ENCODE assay signal across 8 cellular contexts in the genomic region with DNA sequence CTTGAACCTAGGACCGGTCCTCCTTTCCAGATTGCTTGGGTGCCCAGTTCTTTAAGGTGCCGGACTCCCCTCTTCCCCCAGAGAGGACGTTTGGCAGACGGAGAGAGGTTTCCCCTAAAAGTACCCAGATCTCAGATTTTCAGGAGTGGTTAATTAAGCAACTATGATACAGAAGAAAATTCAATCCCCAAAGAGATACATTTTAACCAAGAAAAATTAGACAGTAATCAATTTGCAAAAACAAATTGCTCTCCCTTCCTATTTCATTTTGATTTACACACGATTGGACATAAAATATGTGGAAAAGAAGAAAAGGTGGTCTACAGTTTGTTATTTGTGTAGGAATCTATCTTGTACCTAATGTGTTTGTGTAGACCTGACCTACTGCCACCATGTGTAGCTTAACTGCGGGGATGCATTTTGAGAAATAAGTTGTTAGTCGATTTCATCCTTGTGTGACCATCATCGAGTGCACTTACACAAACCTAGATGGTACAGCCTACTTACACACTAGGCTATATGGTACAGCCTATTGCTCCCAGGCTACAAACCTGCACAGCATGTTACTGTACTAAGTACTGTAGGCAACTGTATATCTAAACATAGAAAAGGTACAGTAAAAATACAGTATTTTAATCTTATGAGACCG. TPM values are rescaled to one million over a fixed set of nuclear protein-coding genes. Genes with fewer than 3 reads are reported as not detected.
DNase-seq lines count a peak whose midpoint lies in the region; ATAC-seq and TF ChIP-seq lines count a peak whose summit lies in the region.

No MANE protein-coding gene starts in this region.

- 28 to 36% methylated on average over 7 to 9 of the region's 9 CpGs for WGBS in esophagus squamous epithelium, 2 donors
- WGBS in prostate gland = 28% methylated on average over 9 of the region's 9 CpGs

- H3K4me1 ChIP-seq in SJCRH30 (no peaks in the 10 kb centered on the region), esophagus squamous epithelium (peaks cover 4 to 34% (median 7%) of the 10 kb centered on the region in 3 donors), prostate gland (replicated peaks) (no peaks in the 10 kb centered on the region)

- H3K27ac ChIP-seq in SJCRH30 (peak overlapping the region; percentile 73), esophagus squamous epithelium (peak overlapping the region; percentile 94 to 99 (median 96)), prostate gland (peak overlapping the region; percentile 89 to 97)

- ATAC-seq in GM18873 (IDR thresholded peaks at IDR 0.05; ENCODE audit: low FRiP score, unreplicated experiment) = no peak

- peak overlapping the region; percentile 69 for H3K4me3 ChIP-seq in SJCRH30
- H3K4me3 ChIP-seq in esophagus squamous epithelium = peak overlapping the region; percentile 68 to 97 (median 88)
- peak overlapping the region; percentile 59 to 84 for H3K4me3 ChIP-seq in prostate gland

- no peaks in the 10 kb centered on the region for H3K27me3 ChIP-seq in SJCRH30
- H3K27me3 ChIP-seq in esophagus squamous epithelium = no peaks in the 10 kb centered on the region
- H3K27me3 ChIP-seq in prostate gland (replicated peaks; ENCODE audit: insufficient read depth) = no peaks in the 10 kb centered on the region

- DNase-seq in SIG-M5 treated with dmso at 0.1 percent for 504 hours (lab: John Stamatoyannopoulos, UW; ENCODE audit: unreplicated experiment) = peak; percentile 21
- no peak for DNase-seq in SIG-M5 (lab: John Stamatoyannopoulos, UW)
- DNase-seq in SJCRH30 = no peak
- DNase-seq in esophagus squamous epithelium (lab: John Stamatoyannopoulos, UW) = no peak
- DNase-seq in prostate gland (ENCODE audit: low spot score) = no peak
- no peak for DNase-seq in stimulated activated CD4-positive, alpha-beta T cell treated with anti-CD3 and anti-CD28 coated beads, Interleukin-12 subunit alpha, Interleukin-12 subunit beta, amount 100 ng/mL, for 4 hours
- no peak for DNase-seq in COLO668 (lab: John Stamatoyannopoulos, UW; ENCODE audit: unreplicated experiment)

- H3K36me3 ChIP-seq in SJCRH30 (peaks cover 6% of the 10 kb centered on the region; the same call in 1 of the 2 replicates), esophagus squamous epithelium (peaks cover 1 to 28% (median 2%) of the 10 kb centered on the region in 3 donors), prostate gland (no peaks in the 10 kb centered on the region)

- intact Hi-C loops in esophagus squamous epithelium (cut with DNase I) (loop anchor here (10.0 kb wide), 1 partner anchor 305 kb away; no protein-coding TSS in a partner anchor), prostate gland (cut with DNase I) (loop anchor here (10.0 kb wide), 2 partner anchors 375 to 795 kb away; partner anchors contain the start of gene CDC7)

- TF ChIP-seq CTCF in esophagus squamous epithelium (IDR thresholded peaks at IDR 0.05) (no peak), prostate gland (IDR thresholded peaks at IDR 0.05) (no peak)

- H3K9me3 ChIP-seq in SJCRH30 (replicated peaks) (no peaks in the 10 kb centered on the region), esophagus squamous epithelium (no peaks in the 10 kb centered on the region), prostate gland (no peaks in the 10 kb centered on the region)

- no peak for TF ChIP-seq POLR2A in esophagus squamous epithelium (IDR thresholded peaks at IDR 0.05)
- TF ChIP-seq POLR2A in prostate gland (IDR thresholded peaks at IDR 0.05) = no peak

RNA-seq across cellular contexts. Expression of gene RPAP2, which starts 0.7 kb away (rescaled TPM):
- 23.9 and 26.4 TPM in 2 replicates for total RNA-seq in SJCRH30 (2014; rRNA removed; shearing (Covaris generic))
- total RNA-seq in esophagus squamous epithelium (10 to 100 TPM in 1 of 4 donors, 1 to 10 TPM in 3; 3.1 to 18.5 (median 8.4) TPM), prostate gland (10 to 100 TPM in 1 of 2 donors, 1 to 10 TPM in 1; 6.5 to 11.0 TPM)

RNA-seq across cellular contexts. Expression of gene GLMN, which starts 0.8 kb away (rescaled TPM):
- total RNA-seq in SJCRH30 (2014; rRNA removed; shearing (Covaris generic)) = 27.0 and 28.4 TPM in 2 replicates
- total RNA-seq in esophagus squamous epithelium = 10 to 100 TPM in 2 of 4 donors, 1 to 10 TPM in 2; 3.9 to 12.0 (median 10.4) TPM
- total RNA-seq in prostate gland = 1 to 10 TPM; 4.7 to 9.5 TPM
